Comparison of ENCODE assay signal across 8 cellular contexts in genomic region chr4:1346781-1347409, GRCh38. TPM values are rescaled to one million over a fixed set of nuclear protein-coding genes. Genes with fewer than 3 reads are reported as not detected.
DNase-seq lines count a peak whose midpoint lies in the region; ATAC-seq, FAIRE-seq and TF ChIP-seq lines count a peak whose summit lies in the region.

Gene UVSSA (plus strand): TSS chr4:1347208. CDS start chr4:1348092, 884 bp downstream.

- H3K4me3 ChIP-seq in body of pancreas: peak within 1 kb of the TSS; percentile 50 to 77
- H3K4me3 ChIP-seq in sigmoid colon: peak within 1 kb of the TSS; percentile 58 to 76 (median 69)

- TF ChIP-seq EP300 in sigmoid colon (IDR thresholded peaks at IDR 0.05): peak in 1 of 4 donors; percentile 82

- ATAC-seq in GM18520 (IDR thresholded peaks at IDR 0.05; ENCODE audit: unreplicated experiment) (peak; percentile 92), HG03064 (IDR thresholded peaks at IDR 0.05; ENCODE audit: low read depth, unreplicated experiment) (peak; percentile 92), body of pancreas (peak; percentile 89)

- H3K4me1 ChIP-seq in body of pancreas: peaks cover 34% of the 10 kb centered on the region
- peaks cover 0 to 45% (median 30%) of the 10 kb centered on the region in 4 donors for H3K4me1 ChIP-seq in sigmoid colon

- H3K36me3 ChIP-seq in body of pancreas (replicated peaks in 1 of 2; ENCODE audit: insufficient read depth in 1 of 2, low read depth in 2 of 2) (peaks cover 0 to 2% of the 10 kb centered on the region in 2 donors), sigmoid colon (peaks cover 0 to 11% (median 7%) of the 10 kb centered on the region in 4 donors)

- DNase-seq in NCI-H2107 treated with DMSO at 0.1 percent for 48 hours (lab: John Stamatoyannopoulos, UW; ENCODE audit: unreplicated experiment): peak; percentile 76
- DNase-seq in body of pancreas: peak; percentile 100
- peak; percentile 91 for DNase-seq in iPS DF 4.7 (ENCODE audit: extremely low read depth, low spot score)
- peak; percentile 100 for DNase-seq in sigmoid colon

- 1 to 2% methylated on average over 19 to 76 of the region's 76 CpGs for WGBS in body of pancreas, 2 donors
- 0 to 1% methylated on average over 76 of the region's 76 CpGs for WGBS in sigmoid colon, 2 donors

- TF ChIP-seq CTCF in 22Rv1 (IDR thresholded peaks at IDR 0.05) (no peak), body of pancreas (IDR thresholded peaks at IDR 0.05) (peak in 1 of 7 experiments; percentile 2), sigmoid colon (IDR thresholded peaks at IDR 0.05) (no peak)

- H3K27ac ChIP-seq in 22Rv1 (peak within 1 kb of the TSS; percentile 90), body of pancreas (peak within 1 kb of the TSS; percentile 93 to 100 (median 97)), sigmoid colon (peak within 1 kb of the TSS; percentile 97 to 100 (median 98))

- no peaks in the 10 kb centered on the region for H3K9me3 ChIP-seq in body of pancreas
- H3K9me3 ChIP-seq in sigmoid colon: no peaks in the 10 kb centered on the region

- H3K27me3 ChIP-seq in body of pancreas (no peaks in the 10 kb centered on the region), sigmoid colon (no peaks in the 10 kb centered on the region)

- intact Hi-C loops in body of pancreas (cut with DNase I) (no loop called here), sigmoid colon (cut with DNase I) (loop anchor here (1.0 to 10.0 kb wide), 5 partner anchors 38 to 365 kb away; partner anchors contain the start of genes CTBP1, MAEA and SLBP)

- peak; percentile 31 to 79 (median 76) for TF ChIP-seq POLR2A in body of pancreas (IDR thresholded peaks at IDR 0.05)
- peak in 1 of 2 donors; percentile 17 for TF ChIP-seq POLR2A in sigmoid colon (IDR thresholded peaks at IDR 0.05)

- FAIRE-seq in TTC549 (lab: Jason Lieb, UNC): peak; percentile 84

RNA-seq across cellular contexts. Expression of gene UVSSA, which starts in this region (rescaled TPM):
- total RNA-seq in body of pancreas: 10 to 100 TPM; 18.2 to 26.0 TPM
- total RNA-seq in sigmoid colon: 10 to 100 TPM in 2 of 4 donors, 1 to 10 TPM in 2; 7.1 to 17.4 (median 10.4) TPM
- polyA plus RNA-seq in sigmoid colon: 10 to 100 TPM in 1 of 3 donors, 1 to 10 TPM in 2; 1.8 to 18.7 (median 4.6) TPM

Comparison
In these comparisons a context has a peak if more than half of its experiments do, and no peak if none do; other contexts are left out.
1. Peak in every context shown above with its lines: DNase-seq, ATAC-seq, H3K4me3 ChIP-seq and H3K27ac ChIP-seq.